1 cellular context compared by ENCODE assay signal in the genomic region with DNA sequence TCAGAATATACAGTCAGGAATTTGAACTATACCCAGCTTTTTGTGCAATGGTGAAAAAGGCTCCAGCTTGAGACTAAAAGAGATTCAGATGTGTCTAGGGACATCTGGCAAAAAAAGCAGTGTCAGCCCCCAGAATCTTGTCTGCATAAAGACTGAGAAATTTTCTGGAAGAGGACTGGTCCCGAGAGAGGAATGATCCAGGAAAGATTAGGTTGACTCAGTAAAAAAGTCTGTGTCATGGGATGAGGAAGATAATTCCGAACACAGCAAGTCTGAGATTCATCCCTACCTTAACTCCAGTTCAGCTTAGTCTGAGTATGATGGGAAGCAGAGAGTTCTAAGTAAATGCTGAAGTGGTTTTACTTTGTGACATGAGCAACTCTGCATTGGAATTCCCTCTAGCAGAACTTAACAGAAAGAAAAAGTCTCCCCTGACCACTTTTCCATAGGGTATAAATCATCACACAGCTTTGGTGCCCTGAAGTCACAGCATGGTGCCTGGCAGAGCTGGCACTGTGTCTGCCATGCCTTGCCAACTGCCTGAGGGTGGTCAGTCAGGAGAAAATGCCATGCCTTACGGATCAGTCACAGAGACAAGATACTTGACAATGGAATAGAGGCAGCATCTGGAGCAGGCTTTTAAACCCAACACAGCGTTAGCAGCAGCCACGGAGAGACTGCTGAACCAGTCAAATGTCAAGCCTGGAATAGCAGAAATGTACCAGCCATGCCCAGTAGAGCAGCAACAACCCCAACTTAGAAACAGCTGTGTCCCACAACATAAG.
TF ChIP-seq lines count a peak whose summit lies in the region.

No MANE protein-coding gene starts in this region.

TF ChIP-seq in A549, 52 proteins besides CTCF, POLR2A, EP300 and RAD21 (continued from another document):
- TF ChIP-seq, protein P1, sequence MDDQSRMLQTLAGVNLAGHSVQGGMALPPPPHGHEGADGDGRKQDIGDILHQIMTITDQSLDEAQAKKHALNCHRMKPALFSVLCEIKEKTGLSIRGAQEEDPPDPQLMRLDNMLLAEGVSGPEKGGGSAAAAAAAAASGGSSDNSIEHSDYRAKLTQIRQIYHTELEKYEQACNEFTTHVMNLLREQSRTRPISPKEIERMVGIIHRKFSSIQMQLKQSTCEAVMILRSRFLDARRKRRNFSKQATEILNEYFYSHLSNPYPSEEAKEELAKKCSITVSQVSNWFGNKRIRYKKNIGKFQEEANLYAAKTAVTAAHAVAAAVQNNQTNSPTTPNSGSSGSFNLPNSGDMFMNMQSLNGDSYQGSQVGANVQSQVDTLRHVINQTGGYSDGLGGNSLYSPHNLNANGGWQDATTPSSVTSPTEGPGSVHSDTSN (IDR thresholded peaks at IDR 0.05), result no peak
- no peak for TF ChIP-seq MYC (IDR thresholded peaks at IDR 0.05; ENCODE audit: borderline replicate concordance, low read length)
- TF ChIP-seq NFE2L2 (conservative IDR thresholded peaks at IDR 0.05; ENCODE audit: low read length), result no peak
- TF ChIP-seq, protein P2, sequence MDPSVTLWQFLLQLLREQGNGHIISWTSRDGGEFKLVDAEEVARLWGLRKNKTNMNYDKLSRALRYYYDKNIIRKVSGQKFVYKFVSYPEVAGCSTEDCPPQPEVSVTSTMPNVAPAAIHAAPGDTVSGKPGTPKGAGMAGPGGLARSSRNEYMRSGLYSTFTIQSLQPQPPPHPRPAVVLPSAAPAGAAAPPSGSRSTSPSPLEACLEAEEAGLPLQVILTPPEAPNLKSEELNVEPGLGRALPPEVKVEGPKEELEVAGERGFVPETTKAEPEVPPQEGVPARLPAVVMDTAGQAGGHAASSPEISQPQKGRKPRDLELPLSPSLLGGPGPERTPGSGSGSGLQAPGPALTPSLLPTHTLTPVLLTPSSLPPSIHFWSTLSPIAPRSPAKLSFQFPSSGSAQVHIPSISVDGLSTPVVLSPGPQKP (IDR thresholded peaks at IDR 0.05; ENCODE audit: low read depth, low read length), result no peak
- TF ChIP-seq TP53 (CRISPR knock-in tag; IDR thresholded peaks at IDR 0.05), result no peak
- no peak for TF ChIP-seq FOSL2 (IDR thresholded peaks at IDR 0.05)
- no peak for TF ChIP-seq FOSL2 (CRISPR knock-in tag; IDR thresholded peaks at IDR 0.05)
- no peak for TF ChIP-seq NR3C1 (IDR thresholded peaks at IDR 0.05)
- TF ChIP-seq EHF (CRISPR knock-in tag; IDR thresholded peaks at IDR 0.05), result no peak
- TF ChIP-seq NPAS2 (CRISPR knock-in tag; IDR thresholded peaks at IDR 0.05; ENCODE audit: borderline replicate concordance), result no peak
- TF ChIP-seq POLR2AphosphoS2 (conservative IDR thresholded peaks at IDR 0.05; ENCODE audit: low read length), result no peak
